ENCODE assay signal across 14 cellular contexts in genomic region chr11:9210922-9211320, GRCh38. TPM values are rescaled to one million over a fixed set of nuclear protein-coding genes. Genes with fewer than 3 reads are reported as not detected.
DNase-seq lines count a peak whose midpoint lies in the region; ATAC-seq, FAIRE-seq and TF ChIP-seq lines count a peak whose summit lies in the region.
"Had no signal": no experiment of that assay in that cellular context is flagged by ENCODE, and none has a peak within 500 bp of the region (broad histone marks: within the 10 kb centered on the region; RNA-seq: fewer than 3 reads in every experiment).

No MANE protein-coding gene starts in this region.

- peak overlapping the region; percentile 49 for H3K27ac Mint-ChIP-seq in stimulated activated naive CD8-positive, alpha-beta T cell treated with anti-CD3 and anti-CD28 coated beads, Interleukin-15, amount 100 ng/mL, for 72 hours

- TF ChIP-seq CTCF in cardiac muscle cell (IDR thresholded peaks at IDR 0.05; ENCODE audit: low read depth, low read length) (no peak), left ventricle myocardium inferior (IDR thresholded peaks at IDR 0.05; ENCODE audit: borderline replicate concordance) (no peak), GM12878 (IDR thresholded peaks at IDR 0.05 in 2 of 3, conservative IDR thresholded peaks at IDR 0.05 in 1 of 3; ENCODE audit: control insufficient read depth in 2 of 3, extremely low read depth in 1 of 3, insufficient read depth in 1 of 3, low read depth in 3 of 3, low read length in 3 of 3) (no peak)

- H3K9ac ChIP-seq in GM12878 (ENCODE audit: control insufficient read depth, insufficient read depth, low read length), result peak overlapping the region; percentile 32; the same call in 1 of the 2 replicates
- H3K9ac ChIP-seq: BLaER1 had no signal

- SMC1A ChIA-PET in GM12878 (lab: Charles Lee; ENCODE audit: uncharacterized antibody, unreplicated experiment), result interaction anchor here (0.7 to 3.5 kb wide), 13 partner anchors 12 to 149 kb away, joined by 3 to 19 read pairs (median 4); partner anchors contain the start of gene TMEM41B

- DNase-seq in cardiac muscle cell (ENCODE audit: low read depth in 1 of 2, low spot score in 1 of 2) (peak in 1 of 2 donors; percentile 43), left ventricle myocardium inferior (no peak), GM12878 (ENCODE audit: low read depth, low spot score) (peak; percentile 75), putamen (ENCODE audit: low spot score) (no peak), epidermal melanocyte (ENCODE audit: insufficient read length, low spot score) (no peak), NCI-H748 (lab: John Stamatoyannopoulos, UW; ENCODE audit: unreplicated experiment) (no peak)
- DNase-seq in stimulated activated naive CD8-positive, alpha-beta T cell treated with anti-CD3 and anti-CD28 coated beads, Interleukin-15, amount 100 ng/mL, for 72 hours, result peak in 1 of 2 donors; percentile 48
- DNase-seq: hypothalamus, NCI-H2029 treated with DMSO at 0.1 percent for 48 hours had no signal

- H2AFZ ChIP-seq in GM12878 (ENCODE audit: control insufficient read depth, low read depth, low read length), result no peak overlapping the region

- intact Hi-C loops in left ventricle myocardium inferior (cut with micrococcal nuclease), result no loop called here
- intact Hi-C loops in GM12878 (cut with micrococcal nuclease; ENCODE audit: unreplicated experiment), result loop anchor here (2.0 kb wide), 2 partner anchors 40 to 250 kb away; partner anchors contain the start of gene ZNF143

- H3K4me3 ChIP-seq in cardiac muscle cell, result no peak overlapping the region
- H3K4me3 ChIP-seq in left ventricle myocardium inferior, result no peak overlapping the region
- no peak overlapping the region for H3K4me3 ChIP-seq in GM12878
- H3K4me3 ChIP-seq: BLaER1, coronary artery had no signal

- in situ Hi-C loops in GM12878 (cut with MboI), result no loop called here

- CTCF ChIA-PET in GM12878 (lab: Yijun Ruan, JAX), result interaction anchor here (0.8 to 2.4 kb wide), 6 partner anchors 11 to 70 kb away, joined by 3 to 8 read pairs (median 4); no protein-coding TSS in a partner anchor

- no peaks in the 10 kb centered on the region for H3K9me3 ChIP-seq in cardiac muscle cell (ENCODE audit: low read depth)
- no peaks in the 10 kb centered on the region for H3K9me3 ChIP-seq in left ventricle myocardium inferior (replicated peaks)
- H3K9me3 ChIP-seq in GM12878 (replicated peaks; ENCODE audit: control insufficient read depth, insufficient read depth, low read length), result no peaks in the 10 kb centered on the region
- H3K9me3 ChIP-seq: BLaER1 had no signal

- H3K4me2 ChIP-seq in GM12878 (ENCODE audit: control insufficient read depth, insufficient read depth), result peak overlapping the region; percentile 76
- H3K4me2 ChIP-seq: BLaER1 had no signal

- peaks cover 43% of the 10 kb centered on the region for H3K4me1 ChIP-seq in cardiac muscle cell (ENCODE audit: low read depth)
- peaks cover 81% of the 10 kb centered on the region for H3K4me1 ChIP-seq in left ventricle myocardium inferior
- peaks cover 54% of the 10 kb centered on the region for H3K4me1 ChIP-seq in GM12878 (ENCODE audit: control insufficient read depth, insufficient read depth, low read length)

- POLR2A ChIA-PET in GM12878 (lab: Charles Lee), result interaction anchor here (0.7 to 1.6 kb wide), 5 partner anchors 16 to 102 kb away, joined by 3 to 5 read pairs (median 4); no protein-coding TSS in a partner anchor

- no TSS peak for BruUV-seq in GM12878 (replicated peaks; lab: Mats Ljungman, UMichigan)

- WGBS in GM12878 (ENCODE audit: insufficient coverage, insufficient replicate concordance, low lambda C conversion rate, missing lambda C conversion rate), result 0% methylated on average over 1 of the region's 1 CpG

- no peaks in the 10 kb centered on the region for H3K36me3 ChIP-seq in cardiac muscle cell
- no peaks in the 10 kb centered on the region for H3K36me3 ChIP-seq in left ventricle myocardium inferior
- no peaks in the 10 kb centered on the region for H3K36me3 ChIP-seq in GM12878 (ENCODE audit: control insufficient read depth in 2 of 2, insufficient read depth in 2 of 2, low read length in 1 of 2)
- H3K36me3 ChIP-seq: BLaER1 had no signal

- TF ChIP-seq EP300 in GM12878 (IDR thresholded peaks at IDR 0.05; ENCODE audit: borderline replicate concordance in 1 of 2, control insufficient read depth in 1 of 2, low read depth in 2 of 2, low read length in 2 of 2), result peak; percentile 76 to 78; a peak in 2 of 4 replicates

- H4K20me1 ChIP-seq in GM12878 (ENCODE audit: control insufficient read depth, insufficient read depth), result no peaks in the 10 kb centered on the region

- RAD21 ChIA-PET in GM12878 (lab: Charles Lee; ENCODE audit: unreplicated experiment), result interaction anchor here (0.8 to 5.1 kb wide), 9 partner anchors 15 to 1008 kb away, joined by 3 to 20 read pairs (median 4); no protein-coding TSS in a partner anchor

- no peak for TF ChIP-seq RAD21 in GM12878 (IDR thresholded peaks at IDR 0.05; ENCODE audit: insufficient read depth, low read depth, low read length)

- H3K4me3 Mint-ChIP-seq in stimulated activated naive CD8-positive, alpha-beta T cell treated with anti-CD3 and anti-CD28 coated beads, Interleukin-15, amount 100 ng/mL, for 72 hours, result peak overlapping the region; percentile 41 to 60

- no peaks in the 10 kb centered on the region for H3K27me3 Mint-ChIP-seq in stimulated activated naive CD8-positive, alpha-beta T cell treated with anti-CD3 and anti-CD28 coated beads, Interleukin-15, amount 100 ng/mL, for 72 hours

- FAIRE-seq in GM12878 (lab: Jason Lieb, UNC), result no peak

- H3K27ac ChIP-seq in cardiac muscle cell, result peak overlapping the region; percentile 43
- H3K27ac ChIP-seq in left ventricle myocardium inferior (replicated peaks), result no peak overlapping the region
- peak overlapping the region; percentile 82 for H3K27ac ChIP-seq in GM12878 (ENCODE audit: control insufficient read depth, insufficient read depth)
- H3K27ac ChIP-seq: BLaER1, coronary artery, HL-60 had no signal

- H3K9me3 Mint-ChIP-seq in stimulated activated naive CD8-positive, alpha-beta T cell treated with anti-CD3 and anti-CD28 coated beads, Interleukin-15, amount 100 ng/mL, for 72 hours, result no peaks in the 10 kb centered on the region

- H3K79me2 ChIP-seq in GM12878 (ENCODE audit: control insufficient read depth, insufficient read depth, low read length), result peaks cover 36% of the 10 kb centered on the region

- peaks cover 71% of the 10 kb centered on the region for H3K4me1 Mint-ChIP-seq in stimulated activated naive CD8-positive, alpha-beta T cell treated with anti-CD3 and anti-CD28 coated beads, Interleukin-15, amount 100 ng/mL, for 72 hours

- TF ChIP-seq POLR2A in GM12878 (IDR thresholded peaks at IDR 0.05; ENCODE audit: low read depth, low read length), result no peak

- H3K27me3 ChIP-seq in cardiac muscle cell (no peaks in the 10 kb centered on the region), left ventricle myocardium inferior (ENCODE audit: low read depth) (no peaks in the 10 kb centered on the region), GM12878 (replicated peaks in 1 of 2; ENCODE audit: control insufficient read depth in 2 of 2, insufficient read depth in 2 of 2, low read length in 1 of 2) (no peaks in the 10 kb centered on the region)
- H3K27me3 ChIP-seq: BLaER1 had no signal

- ATAC-seq in HG03460 (IDR thresholded peaks at IDR 0.05; ENCODE audit: unreplicated experiment) (peak; percentile 44), GM12878 (peak; percentile 68)
- ATAC-seq in stimulated activated naive CD8-positive, alpha-beta T cell treated with anti-CD3 and anti-CD28 coated beads, Interleukin-15, amount 100 ng/mL, for 72 hours, result peak; percentile 61
- ATAC-seq: Right ventricle myocardium inferior had no signal

TF ChIP-seq in GM12878, 131 proteins besides CTCF, POLR2A, EP300 and RAD21 (continues in another document):
- TF ChIP-seq BHLHE40 (IDR thresholded peaks at IDR 0.05; ENCODE audit: borderline replicate concordance in 1 of 2, low read depth in 2 of 2, low read length in 1 of 2), result peak; percentile 7 to 53; a peak in 1 of 4 replicates
- TF ChIP-seq NFIC (IDR thresholded peaks at IDR 0.05; ENCODE audit: low read depth, low read length), result peak; percentile 96
- peak; percentile 63; the same call in 1 of the 2 replicates for TF ChIP-seq IRF4 (IDR thresholded peaks at IDR 0.05; ENCODE audit: low read depth, low read length)
- no peak for TF ChIP-seq JUND (IDR thresholded peaks at IDR 0.05; ENCODE audit: low read depth, low read length)
- TF ChIP-seq ASH2L (IDR thresholded peaks at IDR 0.05; ENCODE audit: borderline replicate concordance, low read depth), result no peak
- peak; percentile 97 for TF ChIP-seq CBFB (IDR thresholded peaks at IDR 0.05; ENCODE audit: low read depth)
- no peak for TF ChIP-seq KAT2A (conservative IDR thresholded peaks at IDR 0.05; ENCODE audit: control insufficient read depth, low read depth, low read length)
- TF ChIP-seq RUNX3 (IDR thresholded peaks at IDR 0.05; ENCODE audit: low read length), result peak; percentile 99

RNA-seq across cellular contexts. Expression of gene DENND5A, which starts 54.2 kb away (rescaled TPM):
- total RNA-seq in cardiac muscle cell (120 and 196 TPM in 2 replicates), left ventricle myocardium inferior (117 TPM), GM12878 (2014; rRNA removed) (101 and 102 TPM in 2 replicates), GM12878 (2014; rRNA removed; fragmentation: Illumina TruSeq; extraction: Trizol) (96.5 and 106 TPM in 2 replicates), GM12878 (2021) (91.3 and 94.2 TPM in 2 replicates)
- polyA plus RNA-seq in cardiac muscle cell (99.5 and 156 TPM in 2 replicates), GM12878 (2011; rRNA removed) (93.6 and 157 TPM in 2 replicates), GM12878 (2014; fragmentation: Illumina TruSeq; extraction: Trizol) (127 and 135 TPM in 2 replicates), GM12878 (2014; fragmentation: Nextera tagmentation; extraction: Ambion mirVana) (10 to 100 TPM; 15.6 to 24.1 TPM), GM12878 (2014; rRNA removed) (63.8 and 78.9 TPM in 2 replicates), GM12878 (2016; fragmentation: Nextera tagmentation; extraction: Ambion mirVana) (10 to 100 TPM; 15.7 to 16.6 TPM)
- total RNA-seq in GM12878 (2013; cell fraction: nucleolus; rRNA removed), result 297 and 334 TPM in 2 replicates
- 37.7 TPM for polyA plus RNA-seq in GM12878 (2011; ENCODE audit: low read depth)
- polyA plus RNA-seq in GM12878 (2011; cell fraction: cytosol; rRNA removed), result 167 and 190 TPM in 2 replicates
- 172 and 245 TPM in 2 replicates for polyA plus RNA-seq in GM12878 (2011; cell fraction: nucleus; rRNA removed)
- 46.8 and 47.7 TPM in 2 replicates for polyA plus RNA-seq in GM12878 (2012)
- 392 and 436 TPM in 2 replicates for polyA minus RNA-seq in GM12878 (2011; rRNA and poly(A)+ RNA removed)
- 76.6 and 77.9 TPM in 2 replicates for polyA minus RNA-seq in GM12878 (2011; cell fraction: cytosol; rRNA and poly(A)+ RNA removed)
- polyA minus RNA-seq in GM12878 (2011; cell fraction: nucleus; rRNA and poly(A)+ RNA removed), result 140 and 188 TPM in 2 replicates
